Comparison of ENCODE assay signal across 17 cellular contexts in genomic region chr21:16192900-16193299, GRCh38.
DNase-seq lines count a peak whose midpoint lies in the region; ATAC-seq, FAIRE-seq and TF ChIP-seq lines count a peak whose summit lies in the region.
"Had no signal": no experiment of that assay in that cellular context is flagged by ENCODE, and none has a peak within 500 bp of the region (broad histone marks: within the 10 kb centered on the region; RNA-seq: fewer than 3 reads in every experiment).

No MANE protein-coding gene starts in this region.

- H3K36me3 Mint-ChIP-seq in brain: peaks cover 26% of the 10 kb centered on the region
- no peaks in the 10 kb centered on the region for H3K36me3 Mint-ChIP-seq in effector memory CD8-positive, alpha-beta T cell (ENCODE audit: insufficient read depth)
- H3K36me3 Mint-ChIP-seq: activated CD8-positive, alpha-beta memory T cell treated with anti-CD3 and anti-CD28 coated beads, Interleukin-2, amount 10 ng/mL, durations not matched to agents 7 days and 5 days; IgD-negative memory B cell had no signal

- no peak overlapping the region for H2BK15ac ChIP-seq in IMR-90 (ENCODE audit: low read depth, low read length)

- H3K9me3 ChIP-seq in IMR-90 (ENCODE audit: control insufficient read depth, insufficient read depth, low read length): no peaks in the 10 kb centered on the region
- no peaks in the 10 kb centered on the region for H3K9me3 ChIP-seq in keratinocyte (ENCODE audit: control insufficient read depth, low read depth, low read length)
- no peaks in the 10 kb centered on the region for H3K9me3 ChIP-seq in kidney (ENCODE audit: control insufficient read depth in 1 of 2, low read length in 2 of 2)

- H3K36me3 ChIP-seq in ACC112 (ENCODE audit: insufficient read depth, low read length) (no peaks in the 10 kb centered on the region), IMR-90 (ENCODE audit: control insufficient read depth, insufficient read depth, low read length) (no peaks in the 10 kb centered on the region), keratinocyte (ENCODE audit: control insufficient read depth in 2 of 2, extremely low read depth in 1 of 2, insufficient read depth in 2 of 2, low read length in 2 of 2) (no peaks in the 10 kb centered on the region), kidney (ENCODE audit: control insufficient read depth in 1 of 2, insufficient read depth in 2 of 2, low read length in 2 of 2) (no peaks in the 10 kb centered on the region)
- H3K36me3 ChIP-seq: esophagus muscularis mucosa had no signal

- no peak overlapping the region for H3K23ac ChIP-seq in IMR-90 (ENCODE audit: low read depth, low read length)

- peaks cover 16% of the 10 kb centered on the region for H3K4me1 ChIP-seq in ACC112 (ENCODE audit: control insufficient read depth, insufficient read depth, low read length, unreplicated experiment)
- H3K4me1 ChIP-seq in IMR-90 (ENCODE audit: control insufficient read depth, insufficient read depth, low read length): peaks cover 7% of the 10 kb centered on the region
- no peaks in the 10 kb centered on the region for H3K4me1 ChIP-seq in keratinocyte (ENCODE audit: control insufficient read depth, extremely low read depth, insufficient read depth, low read length)
- no peaks in the 10 kb centered on the region for H3K4me1 ChIP-seq in kidney (ENCODE audit: control insufficient read depth in 1 of 2, insufficient read depth in 1 of 2, low read depth in 1 of 2, low read length in 2 of 2)
- H3K4me1 ChIP-seq: esophagus muscularis mucosa had no signal

- no peak for ATAC-seq in IMR-90 (ENCODE audit: low read depth)
- ATAC-seq in effector memory CD8-positive, alpha-beta T cell (replicated peaks): no peak
- ATAC-seq: activated CD8-positive, alpha-beta memory T cell treated with anti-CD3 and anti-CD28 coated beads, Interleukin-2, amount 10 ng/mL, durations not matched to agents 7 days and 5 days; SK-N-SH treated with all-trans-retinoic acid at 6 μM for 48 hours had no signal

- H4K91ac ChIP-seq in IMR-90 (ENCODE audit: insufficient read depth, low read depth, low read length): no peak overlapping the region

- H3K18ac ChIP-seq in IMR-90 (ENCODE audit: low read depth, low read length): no peak overlapping the region

- no peak overlapping the region for H2BK120ac ChIP-seq in IMR-90 (ENCODE audit: low read depth, low read length)

- H3K27ac Mint-ChIP-seq in brain: peak overlapping the region in 3 of 5 experiments; percentile 21 to 100 (median 26)
- no peak overlapping the region for H3K27ac Mint-ChIP-seq in effector memory CD8-positive, alpha-beta T cell
- H3K27ac Mint-ChIP-seq: activated CD8-positive, alpha-beta memory T cell treated with anti-CD3 and anti-CD28 coated beads, Interleukin-2, amount 10 ng/mL, durations not matched to agents 7 days and 5 days; IgD-negative memory B cell had no signal

- no peak overlapping the region for H2AK5ac ChIP-seq in IMR-90 (ENCODE audit: low read depth, low read length)

- H3K27ac ChIP-seq in ACC112 (ENCODE audit: low read depth, low read length): peak overlapping the region; percentile 73; the same call in 1 of the 2 replicates
- no peak overlapping the region for H3K27ac ChIP-seq in IMR-90 (ENCODE audit: insufficient read depth, low read length)
- H3K27ac ChIP-seq in keratinocyte (ENCODE audit: control insufficient read depth, insufficient read depth, low read length): no peak overlapping the region
- H3K27ac ChIP-seq in kidney (ENCODE audit: low read depth in 2 of 2, low read length in 2 of 2): no peak overlapping the region

- POLR2A ChIA-PET in IMR-90 (lab: Charles Lee; ENCODE audit: unreplicated experiment): no interaction called here

- H3K4me1 Mint-ChIP-seq in brain: peaks cover 52% of the 10 kb centered on the region
- H3K4me1 Mint-ChIP-seq in effector memory CD8-positive, alpha-beta T cell (ENCODE audit: low read depth in 2 of 2): no peaks in the 10 kb centered on the region
- H3K4me1 Mint-ChIP-seq: activated CD8-positive, alpha-beta memory T cell treated with anti-CD3 and anti-CD28 coated beads, Interleukin-2, amount 10 ng/mL, durations not matched to agents 7 days and 5 days had no signal

- peak overlapping the region in 2 of 5 experiments; percentile 24 to 69 for H3K4me3 Mint-ChIP-seq in brain
- no peak overlapping the region for H3K4me3 Mint-ChIP-seq in effector memory CD8-positive, alpha-beta T cell
- H3K4me3 Mint-ChIP-seq: activated CD8-positive, alpha-beta memory T cell treated with anti-CD3 and anti-CD28 coated beads, Interleukin-2, amount 10 ng/mL, durations not matched to agents 7 days and 5 days; IgD-negative memory B cell had no signal

- TF ChIP-seq RAD21 in IMR-90 (IDR thresholded peaks at IDR 0.05; ENCODE audit: low read length): no peak

- no peaks in the 10 kb centered on the region for H4K20me1 ChIP-seq in IMR-90 (ENCODE audit: insufficient read depth, low read length)
- H4K20me1 ChIP-seq in keratinocyte (ENCODE audit: control insufficient read depth, extremely low read depth, insufficient read depth, low read length): no peaks in the 10 kb centered on the region

- H3K9me1 ChIP-seq in IMR-90 (ENCODE audit: insufficient read depth, low read length) (no peaks in the 10 kb centered on the region), keratinocyte (ENCODE audit: control insufficient read depth, extremely low read depth, insufficient read depth, low read length) (no peaks in the 10 kb centered on the region)

- H3K4me3 ChIP-seq in ACC112 (ENCODE audit: low read depth, low read length): no peak overlapping the region
- H3K4me3 ChIP-seq in IMR-90 (ENCODE audit: insufficient read depth, low read depth, low read length): no peak overlapping the region
- no peak overlapping the region for H3K4me3 ChIP-seq in keratinocyte (ENCODE audit: control insufficient read depth in 2 of 3, extremely low read depth in 1 of 3, insufficient read depth in 2 of 3, low read depth in 1 of 3, low read length in 3 of 3)
- no peak overlapping the region for H3K4me3 ChIP-seq in kidney (ENCODE audit: low read length in 2 of 2)

- no peak overlapping the region for H4K8ac ChIP-seq in IMR-90 (ENCODE audit: low read depth in 2 of 2, low read length in 2 of 2)

- no peak overlapping the region for H3K4ac ChIP-seq in IMR-90 (ENCODE audit: low read depth, low read length)

- CTCF ChIA-PET in IMR-90 (lab: Yijun Ruan, JAX): interaction anchor here (0.6 kb wide), 1 partner anchor 446 kb away, joined by 4 read pairs; no protein-coding TSS in a partner anchor

- no peak overlapping the region for H3K56ac ChIP-seq in IMR-90 (ENCODE audit: extremely low read depth, insufficient read depth, low read length)

- H3K27me3 Mint-ChIP-seq in brain: peaks cover 7% of the 10 kb centered on the region
- no peaks in the 10 kb centered on the region for H3K27me3 Mint-ChIP-seq in effector memory CD8-positive, alpha-beta T cell
- H3K27me3 Mint-ChIP-seq: IgD-negative memory B cell had no signal

- H2BK5ac ChIP-seq in IMR-90 (ENCODE audit: low read depth, low read length, poor library complexity, severe bottlenecking): no peak overlapping the region

- no peak for TF ChIP-seq POLR2A in IMR-90 (IDR thresholded peaks at IDR 0.05; ENCODE audit: low read depth, low read length)

- no peak for TF ChIP-seq CTCF in IMR-90 (conservative IDR thresholded peaks at IDR 0.05; ENCODE audit: low read depth, low read length)
- no peak for TF ChIP-seq CTCF in brain (conservative IDR thresholded peaks at IDR 0.05)
- TF ChIP-seq CTCF in keratinocyte (optimal IDR thresholded peaks at IDR 0.05 in 1 of 3, IDR thresholded peaks at IDR 0.05 in 1 of 3, conservative IDR thresholded peaks at IDR 0.05 in 1 of 3; ENCODE audit: extremely low read depth in 1 of 3, insufficient read depth in 2 of 3, low read length in 3 of 3): no peak
- TF ChIP-seq CTCF in kidney (IDR thresholded peaks at IDR 0.05; ENCODE audit: borderline replicate concordance, extremely low read depth, insufficient read depth): no peak

- H3K4me2 ChIP-seq in IMR-90 (ENCODE audit: low read depth, low read length) (no peak overlapping the region), keratinocyte (ENCODE audit: control insufficient read depth, extremely low read depth, insufficient read depth, low read depth, low read length) (no peak overlapping the region)

- WGBS in IMR-90 (ENCODE audit: extremely low coverage in 2 of 2, insufficient read length in 1 of 2), 2 experiments: 100% methylated on average over 1 of the region's 2 CpGs; no CpG with 5 or more reads in 1 of the 2 experiments

- peaks cover 6% of the 10 kb centered on the region for H3K79me2 ChIP-seq in ACC112 (ENCODE audit: control insufficient read depth, insufficient read depth, low read length, unreplicated experiment)
- no peaks in the 10 kb centered on the region for H3K79me2 ChIP-seq in keratinocyte (ENCODE audit: control insufficient read depth, insufficient read depth, low read length)

- BruUV-seq in IMR-90 (replicated peaks; lab: Mats Ljungman, UMichigan): no TSS peak

- H2AFZ ChIP-seq in ACC112 (ENCODE audit: low read length, unreplicated experiment) (no peak overlapping the region), IMR-90 (replicated peaks; ENCODE audit: low read length, poor library complexity) (no peak overlapping the region), keratinocyte (ENCODE audit: control insufficient read depth, low read length) (no peak overlapping the region)

- H2AK9ac ChIP-seq in IMR-90 (replicated peaks; ENCODE audit: low read depth, low read length, poor library complexity): no peak overlapping the region

- dilution Hi-C loops in IMR-90 (cut with HindIII; ENCODE audit: low sequenced_read_pairs, unreplicated experiment) (no loop called here), keratinocyte (cut with MboI; ENCODE audit: extremely low pct_ligation_motif_present, low sequenced_read_pairs) (no loop called here)

- H3K27me3 ChIP-seq in ACC112 (ENCODE audit: insufficient read depth, low read length): no peaks in the 10 kb centered on the region
- H3K27me3 ChIP-seq in IMR-90 (ENCODE audit: control insufficient read depth, insufficient read depth, low read length): no peaks in the 10 kb centered on the region
- H3K27me3 ChIP-seq in keratinocyte (ENCODE audit: control insufficient read depth, extremely low read depth, insufficient read depth, low read length): no peaks in the 10 kb centered on the region
- H3K27me3 ChIP-seq: esophagus muscularis mucosa had no signal

- intact Hi-C loops in IMR-90 (cut with micrococcal nuclease): no loop called here
- intact Hi-C loops in kidney (cut with DNase I): no loop called here

- peaks cover 8 to 18% (median 15%) of the 10 kb centered on the region in 5 experiments for H3K9me3 Mint-ChIP-seq in brain
- H3K9me3 Mint-ChIP-seq in effector memory CD8-positive, alpha-beta T cell: peaks cover 0 to 6% of the 10 kb centered on the region in 2 donors

- H3K14ac ChIP-seq in IMR-90 (replicated peaks; ENCODE audit: low read depth, low read length): no peak overlapping the region

- no peak overlapping the region for H4K5ac ChIP-seq in IMR-90 (ENCODE audit: low read depth, low read length)

- FAIRE-seq in keratinocyte (lab: Jason Lieb, UNC) (peak; percentile 5), kidney (lab: Jason Lieb, UNC) (no peak)

- DNase-seq in IMR-90 (peak; percentile 20), keratinocyte (ENCODE audit: low read depth, low spot score) (no peak), kidney (no peak), NCI-H2029 (lab: John Stamatoyannopoulos, UW) (no peak), GOT3 (lab: John Stamatoyannopoulos, UW) (no peak)
- no peak for DNase-seq in effector memory CD8-positive, alpha-beta T cell
- DNase-seq: activated CD8-positive, alpha-beta memory T cell treated with anti-CD3 and anti-CD28 coated beads, Interleukin-2, amount 10 ng/mL, durations not matched to agents 7 days and 5 days; activated naive CD4-positive, alpha-beta T cell treated with anti-CD3 and anti-CD28 coated beads, Interleukin-2, amount 50 U/mL, for 16 hours; NCI-H1930; NK-92 treated with Interleukin-12 subunit alpha and Interleukin-12 subunit beta, amount 100 ng/mL, for 24 hours; retina; trophoblast cell had no signal

- H3K79me1 ChIP-seq in IMR-90 (ENCODE audit: low read depth in 1 of 2, low read length in 2 of 2): no peaks in the 10 kb centered on the region

- in situ Hi-C loops in IMR-90 (cut with MboI; ENCODE audit: low sequenced_read_pairs): no loop called here

- H3K9ac ChIP-seq in IMR-90 (ENCODE audit: low read depth, low read length) (no peak overlapping the region), keratinocyte (ENCODE audit: control insufficient read depth, extremely low read depth, insufficient read depth, low read length) (no peak overlapping the region), kidney (ENCODE audit: low read length in 2 of 2) (no peak overlapping the region)

- H2BK20ac ChIP-seq in IMR-90 (ENCODE audit: low read depth, low read length): no peak overlapping the region

Comparison
In these comparisons a context has a peak if more than half of its experiments do, and no peak if none do; other contexts are left out.
1. H3K27ac Mint-ChIP-seq: peak in brain (3 of 5); none in effector memory CD8-positive, alpha-beta T cell (0 of 2).